Comparison of ENCODE assay signal across 16 cellular contexts in genomic region chr1:211605034-211605433, GRCh38. TPM values are rescaled to one million over a fixed set of nuclear protein-coding genes. Genes with fewer than 3 reads are reported as not detected.
DNase-seq lines count a peak whose midpoint lies in the region; ATAC-seq, FAIRE-seq and TF ChIP-seq lines count a peak whose summit lies in the region.
"Had no signal": no experiment of that assay in that cellular context is flagged by ENCODE, and none has a peak within 500 bp of the region (broad histone marks: within the 10 kb centered on the region; RNA-seq: fewer than 3 reads in every experiment).

No MANE protein-coding gene starts in this region.

- BruUV-seq in HepG2 (replicated peaks; lab: Mats Ljungman, UMichigan): TSS peak; percentile 44

- H3K27me3 Mint-ChIP-seq in dendritic cell treated with granulocyte-macrophage colony-stimulating factor and Interleukin-4, amounts not matched to agents 40 ng/mL and 50 ng/mL, for 4 days: no peaks in the 10 kb centered on the region

- CTCF ChIA-PET in HepG2 (lab: Yijun Ruan, JAX; ENCODE audit: low intra/inter-chr PET ratio, low total read pairs): no interaction called here

- intact Hi-C loops in HepG2 (cut with micrococcal nuclease; ENCODE audit: unreplicated experiment) (no loop called here), right lobe of liver (cut with DNase I) (no loop called here)
- intact Hi-C loops in dendritic cell treated with granulocyte-macrophage colony-stimulating factor and Interleukin-4, amounts not matched to agents 40 ng/mL and 50 ng/mL, for 4 days (cut with micrococcal nuclease): no loop called here

- TF ChIP-seq CTCF in HepG2 (CRISPR knock-in tag; IDR thresholded peaks at IDR 0.05): no peak
- no peak for TF ChIP-seq CTCF in right lobe of liver (IDR thresholded peaks at IDR 0.05)
- no peak for TF ChIP-seq CTCF in OCI-LY1 (IDR thresholded peaks at IDR 0.05; ENCODE audit: low read length)

- no peaks in the 10 kb centered on the region for H3K9me2 ChIP-seq in OCI-LY1 (ENCODE audit: low read depth, low read length)

- ATAC-seq in HepG2 (no peak), right lobe of liver (no peak)
- ATAC-seq: GM12878, HCT116 had no signal

- no peaks in the 10 kb centered on the region for H3K36me3 ChIP-seq in HepG2 (replicated peaks in 1 of 2; ENCODE audit: control insufficient read depth in 1 of 2, insufficient read depth in 2 of 2, low read length in 2 of 2)
- no peaks in the 10 kb centered on the region for H3K36me3 ChIP-seq in right lobe of liver
- H3K36me3 ChIP-seq in OCI-LY1 (ENCODE audit: insufficient read depth, low read length): no peaks in the 10 kb centered on the region; the same call in 1 of the 2 replicates

- H3K79me2 ChIP-seq in HepG2 (ENCODE audit: insufficient read depth, low read length) (peaks cover 23% of the 10 kb centered on the region), OCI-LY1 (ENCODE audit: insufficient read depth, low read length) (no peaks in the 10 kb centered on the region)

- DNase-seq in HepG2 (ENCODE audit: low spot score) (no peak), right lobe of liver (no peak), NCI-H2107 treated with DMSO at 0.1 percent for 48 hours (lab: John Stamatoyannopoulos, UW; ENCODE audit: unreplicated experiment) (no peak)
- no peak for DNase-seq in activated CD8-positive, alpha-beta memory T cell treated with anti-CD3 and anti-CD28 coated beads, Interleukin-2, amount 50 U/mL, for 4 hours
- DNase-seq in stimulated activated CD4-positive, alpha-beta T cell treated with anti-CD3 and anti-CD28 coated beads, Interleukin-2, amount 100 ng/mL, for 24 hours: no peak
- DNase-seq: CD8-positive, alpha-beta memory T cell; DMS53; GM23248; IMR-90 had no signal

- in situ Hi-C loops in HepG2 (cut with HindIII; ENCODE audit: extremely low pct_ligation_motif_present, low pct_unique_long_range_greater_than_20kb): no loop called here

- no peaks in the 10 kb centered on the region for H3K27me3 ChIP-seq in HepG2 (ENCODE audit: control insufficient read depth in 1 of 2, insufficient read depth in 2 of 2, low read length in 2 of 2)
- no peaks in the 10 kb centered on the region for H3K27me3 ChIP-seq in right lobe of liver
- H3K27me3 ChIP-seq in OCI-LY1 (ENCODE audit: insufficient read depth, low read length): no peaks in the 10 kb centered on the region

- H3K27ac ChIP-seq in HepG2 (ENCODE audit: extremely low read length, insufficient read depth, low read length) (peak overlapping the region; percentile 46), right lobe of liver (no peak overlapping the region), OCI-LY1 (ENCODE audit: low read depth, low read length, poor library complexity, severe bottlenecking) (no peak overlapping the region)
- H3K27ac ChIP-seq: 22Rv1, GM23248 had no signal

- peaks cover 70% of the 10 kb centered on the region for H3K4me1 Mint-ChIP-seq in dendritic cell treated with granulocyte-macrophage colony-stimulating factor and Interleukin-4, amounts not matched to agents 40 ng/mL and 50 ng/mL, for 4 days (ENCODE audit: low read depth)

- no peak for TF ChIP-seq RAD21 in HepG2 (CRISPR knock-in tag; IDR thresholded peaks at IDR 0.05)

- TF ChIP-seq POLR2A in HepG2 (IDR thresholded peaks at IDR 0.05; ENCODE audit: insufficient read depth in 1 of 2, low read depth in 2 of 2, low read length in 2 of 2): no peak
- no peak for TF ChIP-seq POLR2A in right lobe of liver (IDR thresholded peaks at IDR 0.05)

- no peaks in the 10 kb centered on the region for H3K9me3 Mint-ChIP-seq in dendritic cell treated with granulocyte-macrophage colony-stimulating factor and Interleukin-4, amounts not matched to agents 40 ng/mL and 50 ng/mL, for 4 days
- H3K9me3 Mint-ChIP-seq: CD8-positive, alpha-beta memory T cell had no signal

- 29% methylated on average over 2 of the region's 2 CpGs for WGBS in HepG2 (ENCODE audit: low lambda C conversion rate)
- 61% methylated on average over 2 of the region's 2 CpGs for WGBS in right lobe of liver (ENCODE audit: insufficient coverage, low coverage, low lambda C conversion rate, missing lambda C conversion rate)

- H2AFZ ChIP-seq in HepG2 (ENCODE audit: low read length) (no peak overlapping the region), OCI-LY1 (ENCODE audit: low read length) (no peak overlapping the region)
- H2AFZ ChIP-seq: GM23248 had no signal

- TF ChIP-seq EP300 in HepG2 (IDR thresholded peaks at IDR 0.05; ENCODE audit: low read depth in 2 of 2, low read length in 2 of 2) (no peak), HepG2 (CRISPR knock-in tag; IDR thresholded peaks at IDR 0.05; ENCODE audit: borderline replicate concordance) (no peak)

- H3F3A ChIP-seq in OCI-LY1 (ENCODE audit: insufficient read depth, low read length): no peaks in the 10 kb centered on the region

- H3K4me1 ChIP-seq in HepG2 (ENCODE audit: insufficient read depth, low read length): peaks cover 85% of the 10 kb centered on the region
- peaks cover 0 to 58% (median 23%) of the 10 kb centered on the region in 4 donors for H3K4me1 ChIP-seq in right lobe of liver
- peaks cover 25% of the 10 kb centered on the region for H3K4me1 ChIP-seq in OCI-LY1 (ENCODE audit: insufficient read depth, low read length, severe bottlenecking)

- H4K20me1 ChIP-seq in HepG2 (ENCODE audit: insufficient read depth, low read length) (no peaks in the 10 kb centered on the region), OCI-LY1 (ENCODE audit: insufficient read depth, low read length) (no peaks in the 10 kb centered on the region)

- H3K4me3 ChIP-seq in HepG2 (replicated peaks in 1 of 3; ENCODE audit: insufficient read depth in 1 of 3, low read depth in 2 of 3, low read length in 3 of 3) (peak overlapping the region; percentile 26 to 65 (median 42); a peak in 5 of 6 replicates), right lobe of liver (no peak overlapping the region), OCI-LY1 (ENCODE audit: low read depth, low read length, poor library complexity, severe bottlenecking) (peak overlapping the region; percentile 78)
- H3K4me3 ChIP-seq: GM23248 had no signal

- H3K4me2 ChIP-seq in HepG2 (ENCODE audit: low read depth, low read length) (peak overlapping the region; percentile 68), OCI-LY1 (ENCODE audit: low read length) (peak overlapping the region; percentile 84)

- peak overlapping the region; percentile 97 for H3K27ac Mint-ChIP-seq in dendritic cell treated with granulocyte-macrophage colony-stimulating factor and Interleukin-4, amounts not matched to agents 40 ng/mL and 50 ng/mL, for 4 days
- H3K27ac Mint-ChIP-seq: CD8-positive, alpha-beta memory T cell had no signal

- POLR2A ChIA-PET in HepG2 (lab: Yijun Ruan, JAX): interaction anchor here (1.0 to 10.6 kb wide), 4 partner anchors 14 to 37 kb away, joined by 4 to 100 read pairs (median 42); partner anchors contain the start of gene SLC30A1

- H3K4me3 Mint-ChIP-seq in dendritic cell treated with granulocyte-macrophage colony-stimulating factor and Interleukin-4, amounts not matched to agents 40 ng/mL and 50 ng/mL, for 4 days: peak overlapping the region; percentile 84
- H3K4me3 Mint-ChIP-seq: CD8-positive, alpha-beta memory T cell had no signal

- FAIRE-seq in HepG2 (lab: Jason Lieb, UNC): no peak
- FAIRE-seq: GM12878, GM18507, H54 had no signal

- peaks cover 9% of the 10 kb centered on the region for H3K36me3 Mint-ChIP-seq in dendritic cell treated with granulocyte-macrophage colony-stimulating factor and Interleukin-4, amounts not matched to agents 40 ng/mL and 50 ng/mL, for 4 days (ENCODE audit: low read depth)
- H3K36me3 Mint-ChIP-seq: CD8-positive, alpha-beta memory T cell had no signal

- H3K9ac ChIP-seq in HepG2 (ENCODE audit: insufficient read depth, low read depth, low read length) (peak overlapping the region; percentile 54), OCI-LY1 (ENCODE audit: low read length) (no peak overlapping the region; the same call in 1 of the 2 replicates)
- H3K9ac ChIP-seq: GM23248 had no signal

- H3K9me3 ChIP-seq in HepG2 (ENCODE audit: low read length) (no peaks in the 10 kb centered on the region), right lobe of liver (no peaks in the 10 kb centered on the region), OCI-LY1 (ENCODE audit: low read length) (no peaks in the 10 kb centered on the region)

TF ChIP-seq in HepG2, 621 proteins besides CTCF, POLR2A, EP300 and RAD21 (continues in another document):
- TF ChIP-seq ATM (IDR thresholded peaks at IDR 0.05; ENCODE audit: borderline replicate concordance) (no peak), SAP130 (CRISPR knock-in tag; IDR thresholded peaks at IDR 0.05; ENCODE audit: low read depth) (peak; percentile 7; the same call in 1 of the 2 replicates), HMGA1 (CRISPR knock-in tag; conservative IDR thresholded peaks at IDR 0.05) (no peak), FOSL2 (CRISPR knock-in tag; IDR thresholded peaks at IDR 0.05) (no peak), XRCC5 (optimal IDR thresholded peaks at IDR 0.05; ENCODE audit: low read length) (no peak), WIZ (CRISPR knock-in tag; IDR thresholded peaks at IDR 0.05) (no peak)

RNA-seq across cellular contexts. Expression of gene SLC30A1, which starts 26.1 kb away (rescaled TPM):
- 24.4 and 26.8 TPM in 2 replicates for total RNA-seq in HepG2 (2016; rRNA removed; fragmentation: Illumina TruSeq; extraction: Trizol)
- total RNA-seq in HepG2 (2016; cell fraction: cytosol; rRNA removed; fragmentation: Illumina TruSeq; extraction: Trizol; ENCODE audit: low read depth): 3.1 and 3.8 TPM in 2 replicates
- total RNA-seq in HepG2 (2016; cell fraction: insoluble cytoplasmic fraction; rRNA removed; fragmentation: Illumina TruSeq; extraction: Trizol): 25.5 and 28.3 TPM in 2 replicates
- 15.5 and 17.6 TPM in 2 replicates for total RNA-seq in HepG2 (2016; cell fraction: membrane; rRNA removed; fragmentation: Illumina TruSeq; extraction: Trizol)
- total RNA-seq in HepG2 (2016; cell fraction: nucleus; rRNA removed; fragmentation: Illumina TruSeq; extraction: Trizol): 49.0 and 51.0 TPM in 2 replicates
- 5.8 and 5.9 TPM in 2 replicates for polyA plus RNA-seq in HepG2 (2011; rRNA removed)
- polyA plus RNA-seq in HepG2 (2011; cell fraction: cytosol; rRNA removed): 3.5 and 4.9 TPM in 2 replicates
- 4.2 and 5.1 TPM in 2 replicates for polyA plus RNA-seq in HepG2 (2011; cell fraction: nucleus; rRNA removed)
- polyA plus RNA-seq in HepG2 (2012): 18.3 and 19.9 TPM in 2 replicates
- 2.5 and 2.6 TPM in 2 replicates for polyA plus RNA-seq in HepG2 (2016; cell fraction: cytosol; fragmentation: Illumina TruSeq; extraction: Trizol; ENCODE audit: low read depth)
- polyA plus RNA-seq in HepG2 (2016; cell fraction: insoluble cytoplasmic fraction; fragmentation: Illumina TruSeq; extraction: Trizol; ENCODE audit: low read depth): 19.7 and 25.1 TPM in 2 replicates
- polyA plus RNA-seq in HepG2 (2016; cell fraction: membrane; fragmentation: Illumina TruSeq; extraction: Trizol; ENCODE audit: low read depth): 6.2 and 6.7 TPM in 2 replicates
- 53.6 and 54.2 TPM in 2 replicates for polyA plus RNA-seq in HepG2 (2016; cell fraction: nucleus; fragmentation: Illumina TruSeq; extraction: Trizol; ENCODE audit: insufficient read depth, low read depth)
- polyA minus RNA-seq in HepG2 (2011; rRNA and poly(A)+ RNA removed; ENCODE audit: low replicate concordance): 9.6 and 24.6 TPM in 2 replicates
- 10.8 and 15.0 TPM in 2 replicates for polyA minus RNA-seq in HepG2 (2011; cell fraction: cytosol; rRNA and poly(A)+ RNA removed)
- polyA minus RNA-seq in HepG2 (2011; cell fraction: nucleus; rRNA and poly(A)+ RNA removed): 14.9 and 15.0 TPM in 2 replicates
- 10 to 100 TPM; 23.2 to 72.9 (median 48.2) TPM for total RNA-seq in right lobe of liver

Comparison
In these comparisons a context has a peak if more than half of its experiments do, and no peak if none do; other contexts are left out.
1. H3K4me3 ChIP-seq: peak in HepG2 (3 of 3) and OCI-LY1 (single experiment); none in right lobe of liver (0 of 3).